In the genomic region with DNA sequence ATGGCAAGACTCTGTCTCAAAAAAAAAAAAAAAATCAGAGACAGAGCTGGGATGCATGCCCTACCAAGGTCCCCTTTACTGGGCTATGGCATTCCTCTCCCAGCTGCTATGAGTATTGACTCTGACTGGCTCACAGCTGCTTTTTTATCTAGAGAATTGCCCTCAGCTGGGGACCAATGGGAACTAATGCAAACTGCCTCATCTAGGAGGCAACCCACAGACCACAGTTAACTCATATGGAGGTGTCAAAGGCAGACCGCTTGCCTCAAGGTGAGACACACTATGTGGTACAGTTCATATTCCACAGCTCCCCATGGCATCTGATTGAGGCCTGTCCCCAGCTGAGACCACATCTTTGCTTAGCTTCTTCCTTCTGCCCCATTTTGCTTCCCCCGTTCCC, we compare ENCODE assay signal across 25 cellular contexts.
DNase-seq lines count a peak whose midpoint lies in the region; ATAC-seq and TF ChIP-seq lines count a peak whose summit lies in the region.
"Had no signal": no experiment of that assay in that cellular context is flagged by ENCODE, and none has a peak within 500 bp of the region (broad histone marks: within the 10 kb centered on the region; RNA-seq: fewer than 3 reads in every experiment).

No MANE protein-coding gene starts in this region.

- ATAC-seq in activated naive CD8-positive, alpha-beta T cell treated with anti-CD3 and anti-CD28 coated beads, Interleukin-2, amount 10 ng/mL, durations not matched to agents 7 days and 5 days (ENCODE audit: low read depth) = peak; percentile 83
- ATAC-seq in naive thymus-derived CD4-positive, alpha-beta T cell = peak; percentile 64
- ATAC-seq in HG02678 (IDR thresholded peaks at IDR 0.05; ENCODE audit: unreplicated experiment) (no peak), HG03439 (IDR thresholded peaks at IDR 0.05; ENCODE audit: unreplicated experiment) (no peak)
- ATAC-seq: esophagus mucosa, Right ventricle myocardium inferior had no signal

- peak overlapping the region in 6 of 8 donors; percentile 10 to 70 (median 52) for H3K27ac Mint-ChIP-seq in CD8-positive, alpha-beta memory T cell
- H3K27ac Mint-ChIP-seq in activated naive CD8-positive, alpha-beta T cell treated with anti-CD3 and anti-CD28 coated beads, Interleukin-2, amount 10 ng/mL, durations not matched to agents 7 days and 5 days = no peak overlapping the region
- peak overlapping the region in 1 of 9 donors; percentile 92 for H3K27ac Mint-ChIP-seq in naive thymus-derived CD4-positive, alpha-beta T cell
- H3K27ac Mint-ChIP-seq: activated B cell treated with CpG ODN at 0.5 μM for 24 hours, brain had no signal

- H3K4me3 Mint-ChIP-seq in CD8-positive, alpha-beta memory T cell = peak overlapping the region in 4 of 7 donors; percentile 15 to 61 (median 37)
- H3K4me3 Mint-ChIP-seq in activated naive CD8-positive, alpha-beta T cell treated with anti-CD3 and anti-CD28 coated beads, Interleukin-2, amount 10 ng/mL, durations not matched to agents 7 days and 5 days = no peak overlapping the region
- no peak overlapping the region for H3K4me3 Mint-ChIP-seq in naive thymus-derived CD4-positive, alpha-beta T cell
- H3K4me3 Mint-ChIP-seq: activated B cell treated with CpG ODN at 0.5 μM for 24 hours, brain had no signal

- peak; percentile 9 for DNase-seq in activated CD4-positive, alpha-beta T cell treated with anti-CD3 and anti-CD28 coated beads for 48 hours
- no peak for DNase-seq in activated CD4-positive, alpha-beta T cell treated with anti-CD3 and anti-CD28 coated beads, Interleukin-2, amount 50 U/mL, for 48 hours
- DNase-seq in CD8-positive, alpha-beta memory T cell = peak in 4 of 5 donors; percentile 20 to 78 (median 46)
- no peak for DNase-seq in activated naive CD8-positive, alpha-beta T cell treated with anti-CD3 and anti-CD28 coated beads, Interleukin-2, amount 10 ng/mL, durations not matched to agents 7 days and 5 days
- no peak for DNase-seq in naive thymus-derived CD4-positive, alpha-beta T cell
- DNase-seq in adrenal gland = no peak
- DNase-seq: activated B cell treated with CpG ODN at 0.5 μM for 24 hours; AML-193; DMS79; effector CD8-positive, alpha-beta T cell; foreskin melanocyte; hypothalamus; NCI-H1092; NCI-H1930; NCI-H345; OCI-M1; stimulated activated CD4-positive, alpha-beta T cell treated with anti-CD3 and anti-CD28 coated beads, Interleukin-2, amount 100 ng/mL, for 48 hours; T-helper 9 cell; upper lobe of left lung had no signal

- no peaks in the 10 kb centered on the region for H3K36me3 ChIP-seq in CD8-positive, alpha-beta memory T cell (ENCODE audit: insufficient read depth, low read length)
- no peaks in the 10 kb centered on the region for H3K36me3 ChIP-seq in naive thymus-derived CD4-positive, alpha-beta T cell (ENCODE audit: control insufficient read depth in 2 of 3, insufficient read depth in 3 of 3, low read length in 3 of 3)
- no peaks in the 10 kb centered on the region for H3K36me3 ChIP-seq in adrenal gland (replicated peaks in 1 of 2)
- H3K36me3 ChIP-seq: upper lobe of left lung had no signal

- no peak for TF ChIP-seq POLR2A in adrenal gland (IDR thresholded peaks at IDR 0.05)

- TF ChIP-seq CTCF in adrenal gland (IDR thresholded peaks at IDR 0.05) = no peak

- H3K4me3 ChIP-seq in CD8-positive, alpha-beta memory T cell (ENCODE audit: low read length) = no peak overlapping the region
- no peak overlapping the region for H3K4me3 ChIP-seq in naive thymus-derived CD4-positive, alpha-beta T cell (ENCODE audit: low read length)
- no peak overlapping the region for H3K4me3 ChIP-seq in adrenal gland
- H3K4me3 ChIP-seq: lung, upper lobe of left lung had no signal

- H3K9me3 ChIP-seq in CD8-positive, alpha-beta memory T cell (ENCODE audit: low read length) = no peaks in the 10 kb centered on the region
- no peaks in the 10 kb centered on the region for H3K9me3 ChIP-seq in naive thymus-derived CD4-positive, alpha-beta T cell (ENCODE audit: control insufficient read depth in 2 of 3, low read length in 3 of 3)
- no peaks in the 10 kb centered on the region for H3K9me3 ChIP-seq in adrenal gland (replicated peaks in 1 of 3)
- H3K9me3 ChIP-seq: upper lobe of left lung had no signal

- peaks cover 50 to 61% (median 60%) of the 10 kb centered on the region in 3 donors for H3K4me1 Mint-ChIP-seq in CD8-positive, alpha-beta memory T cell
- H3K4me1 Mint-ChIP-seq in activated naive CD8-positive, alpha-beta T cell treated with anti-CD3 and anti-CD28 coated beads, Interleukin-2, amount 10 ng/mL, durations not matched to agents 7 days and 5 days = peaks cover 28% of the 10 kb centered on the region
- H3K4me1 Mint-ChIP-seq in naive thymus-derived CD4-positive, alpha-beta T cell = peaks cover 15 to 51% (median 38%) of the 10 kb centered on the region in 7 donors
- H3K4me1 Mint-ChIP-seq: activated B cell treated with CpG ODN at 0.5 μM for 24 hours had no signal

- H3K36me3 Mint-ChIP-seq in CD8-positive, alpha-beta memory T cell = peaks cover 0 to 3% (median 0%) of the 10 kb centered on the region in 3 donors
- peaks cover 16% of the 10 kb centered on the region for H3K36me3 Mint-ChIP-seq in activated naive CD8-positive, alpha-beta T cell treated with anti-CD3 and anti-CD28 coated beads, Interleukin-2, amount 10 ng/mL, durations not matched to agents 7 days and 5 days
- peaks cover 0 to 12% (median 0%) of the 10 kb centered on the region in 5 donors for H3K36me3 Mint-ChIP-seq in naive thymus-derived CD4-positive, alpha-beta T cell
- H3K36me3 Mint-ChIP-seq: brain had no signal

- no peaks in the 10 kb centered on the region for H3K27me3 Mint-ChIP-seq in CD8-positive, alpha-beta memory T cell
- H3K27me3 Mint-ChIP-seq in activated naive CD8-positive, alpha-beta T cell treated with anti-CD3 and anti-CD28 coated beads, Interleukin-2, amount 10 ng/mL, durations not matched to agents 7 days and 5 days = no peaks in the 10 kb centered on the region
- no peaks in the 10 kb centered on the region for H3K27me3 Mint-ChIP-seq in naive thymus-derived CD4-positive, alpha-beta T cell
- H3K27me3 Mint-ChIP-seq: activated B cell treated with CpG ODN at 0.5 μM for 24 hours had no signal

- H3K27ac ChIP-seq in CD8-positive, alpha-beta memory T cell (ENCODE audit: low read depth, low read length) = no peak overlapping the region
- no peak overlapping the region for H3K27ac ChIP-seq in naive thymus-derived CD4-positive, alpha-beta T cell (ENCODE audit: low read depth, low read length)
- no peak overlapping the region for H3K27ac ChIP-seq in adrenal gland
- H3K27ac ChIP-seq: upper lobe of left lung had no signal

- H3K4me1 ChIP-seq in CD8-positive, alpha-beta memory T cell (ENCODE audit: insufficient read depth, low read length) = peaks cover 43% of the 10 kb centered on the region
- H3K4me1 ChIP-seq in naive thymus-derived CD4-positive, alpha-beta T cell (ENCODE audit: control insufficient read depth in 2 of 2, insufficient read depth in 2 of 2, low read length in 2 of 2) = peaks cover 24 to 45% of the 10 kb centered on the region in 2 donors
- H3K4me1 ChIP-seq in adrenal gland (replicated peaks in 1 of 2) = no peaks in the 10 kb centered on the region
- H3K4me1 ChIP-seq: upper lobe of left lung had no signal

- intact Hi-C loops in naive thymus-derived CD4-positive, alpha-beta T cell (cut with micrococcal nuclease) = loop anchor here in 1 of 2 donors (10.0 kb wide), 1 partner anchor 419 kb away; no protein-coding TSS in a partner anchor
- intact Hi-C loops in adrenal gland (cut with DNase I) = no loop called here

- no peaks in the 10 kb centered on the region for H3K9me3 Mint-ChIP-seq in CD8-positive, alpha-beta memory T cell
- H3K9me3 Mint-ChIP-seq in activated naive CD8-positive, alpha-beta T cell treated with anti-CD3 and anti-CD28 coated beads, Interleukin-2, amount 10 ng/mL, durations not matched to agents 7 days and 5 days = peaks cover 5% of the 10 kb centered on the region
- peaks cover 0 to 12% (median 0%) of the 10 kb centered on the region in 11 donors for H3K9me3 Mint-ChIP-seq in naive thymus-derived CD4-positive, alpha-beta T cell
- H3K9me3 Mint-ChIP-seq: activated B cell treated with CpG ODN at 0.5 μM for 24 hours, brain had no signal

- 83 to 90% (median 87%) methylated on average over 2 of the region's 2 CpGs for WGBS in adrenal gland, 4 donors

- H3K27me3 ChIP-seq in CD8-positive, alpha-beta memory T cell (ENCODE audit: insufficient read depth, low read length, poor library complexity, severe bottlenecking) = no peaks in the 10 kb centered on the region
- no peaks in the 10 kb centered on the region for H3K27me3 ChIP-seq in naive thymus-derived CD4-positive, alpha-beta T cell (ENCODE audit: control insufficient read depth in 2 of 2, insufficient read depth in 2 of 2, low read length in 2 of 2)
- H3K27me3 ChIP-seq in adrenal gland = no peaks in the 10 kb centered on the region
- H3K27me3 ChIP-seq: upper lobe of left lung had no signal

- POLR2A ChIA-PET in CD8-positive, alpha-beta memory T cell (lab: Charles Lee) = interaction anchor here (0.6 to 0.7 kb wide), 5 partner anchors 59 to 383 kb away, joined by 3 to 4 read pairs (median 3); no protein-coding TSS in a partner anchor
- POLR2A ChIA-PET in activated naive CD8-positive, alpha-beta T cell treated with anti-CD3 and anti-CD28 coated beads, Interleukin-2, amount 10 ng/mL, durations not matched to agents 7 days and 5 days (lab: Charles Lee) = no interaction called here
- POLR2A ChIA-PET in naive thymus-derived CD4-positive, alpha-beta T cell (lab: Charles Lee) = interaction anchor here (1.5 kb wide), 1 partner anchor 24 kb away, joined by 4 read pairs; no protein-coding TSS in a partner anchor

- CTCF ChIA-PET in CD8-positive, alpha-beta memory T cell (lab: Charles Lee) = interaction anchor here (1.0 to 3.0 kb wide), 6 partner anchors 16 to 193 kb away, joined by 3 to 11 read pairs (median 4); a partner anchor contains a TSS
- CTCF ChIA-PET in naive thymus-derived CD4-positive, alpha-beta T cell (lab: Charles Lee) = interaction anchor here (0.7 to 1.2 kb wide), 3 partner anchors 103 to 399 kb away, joined by 3 to 4 read pairs (median 3); no protein-coding TSS in a partner anchor

Comparison
In these comparisons a context has a peak if more than half of its experiments do, and no peak if none do; other contexts are left out.
1. DNase-seq: peak in activated CD4-positive, alpha-beta T cell treated with anti-CD3 and anti-CD28 coated beads for 48 hours (single experiment) and CD8-positive, alpha-beta memory T cell (4 of 5); none in activated CD4-positive, alpha-beta T cell treated with anti-CD3 and anti-CD28 coated beads, Interleukin-2, amount 50 U/mL, for 48 hours (0 of 2), activated naive CD8-positive, alpha-beta T cell treated with anti-CD3 and anti-CD28 coated beads, Interleukin-2, amount 10 ng/mL, durations not matched to agents 7 days and 5 days (single experiment), naive thymus-derived CD4-positive, alpha-beta T cell (0 of 9) and adrenal gland (0 of 7).
2. H3K4me3 Mint-ChIP-seq: peak in CD8-positive, alpha-beta memory T cell (4 of 7); none in activated naive CD8-positive, alpha-beta T cell treated with anti-CD3 and anti-CD28 coated beads, Interleukin-2, amount 10 ng/mL, durations not matched to agents 7 days and 5 days (single experiment) and naive thymus-derived CD4-positive, alpha-beta T cell (0 of 10).
3. ATAC-seq: peak in activated naive CD8-positive, alpha-beta T cell treated with anti-CD3 and anti-CD28 coated beads, Interleukin-2, amount 10 ng/mL, durations not matched to agents 7 days and 5 days (single experiment) and naive thymus-derived CD4-positive, alpha-beta T cell (single experiment); none in HG02678 (single experiment) and HG03439 (single experiment).